In genomic region chr2:164920430-164920829, GRCh38 we compare ENCODE assay signal across 11 cellular contexts. TPM values are rescaled to one million over a fixed set of nuclear protein-coding genes. Genes with fewer than 3 reads are reported as not detected.
A peak's percentile ranks its signal among the peaks of the same experiment; 100 is the strongest.
DNase-seq lines count a peak whose midpoint lies in the region; ATAC-seq and TF ChIP-seq lines count a peak whose summit lies in the region.
"Had no signal": no experiment of that assay in that cellular context is flagged by ENCODE, and none has a peak within 500 bp of the region (broad histone marks: within the 10 kb centered on the region; RNA-seq: fewer than 3 reads in every experiment).

No MANE protein-coding gene starts in this region.

- peak; percentile 52 for TF ChIP-seq POLR2A in right lobe of liver (IDR thresholded peaks at IDR 0.05)
- TF ChIP-seq POLR2A in ovary (IDR thresholded peaks at IDR 0.05): no peak
- no peak for TF ChIP-seq POLR2A in prostate gland (IDR thresholded peaks at IDR 0.05)

- intact Hi-C loops in right lobe of liver (cut with DNase I): no loop called here
- intact Hi-C loops in ovary (cut with DNase I): no loop called here
- intact Hi-C loops in prostate gland (cut with DNase I): no loop called here

- no peaks in the 10 kb centered on the region for H3K36me3 ChIP-seq in Karpas-422 (ENCODE audit: insufficient read depth, low read length)
- no peaks in the 10 kb centered on the region for H3K36me3 ChIP-seq in adipocyte (ENCODE audit: control insufficient read depth, insufficient read depth, low read length, severe bottlenecking)
- H3K36me3 ChIP-seq in right lobe of liver: no peaks in the 10 kb centered on the region
- H3K36me3 ChIP-seq in ovary: no peaks in the 10 kb centered on the region
- H3K36me3 ChIP-seq in prostate gland: no peaks in the 10 kb centered on the region
- H3K36me3 ChIP-seq: colonic mucosa had no signal

- H3K4me3 ChIP-seq in Karpas-422 (ENCODE audit: low read length) (no peak overlapping the region), adipocyte (ENCODE audit: low read length) (peak overlapping the region; percentile 77), right lobe of liver (peak overlapping the region in 1 of 3 donors; percentile 9), ovary (no peak overlapping the region), prostate gland (no peak overlapping the region)
- H3K4me3 ChIP-seq: colonic mucosa had no signal

- peak; percentile 19 for DNase-seq in CD1c-positive myeloid dendritic cell (ENCODE audit: extremely low spot score)
- DNase-seq in Karpas-422: no peak
- DNase-seq in adipocyte (ENCODE audit: low read depth): peak; percentile 90
- DNase-seq in right lobe of liver: no peak
- no peak for DNase-seq in superior temporal gyrus (ENCODE audit: extremely low spot score)
- no peak for DNase-seq in ovary
- no peak for DNase-seq in prostate gland (ENCODE audit: low spot score)
- DNase-seq: colonic mucosa; stimulated activated CD4-positive, alpha-beta T cell treated with anti-CD3 and anti-CD28 coated beads, Interleukin-1b, Interleukin-23, amount 100 ng/mL, for 48 hours had no signal

- H3K4me1 ChIP-seq in Karpas-422 (ENCODE audit: low read length) (no peaks in the 10 kb centered on the region), adipocyte (ENCODE audit: control insufficient read depth, insufficient read depth, low read length) (peaks cover 13% of the 10 kb centered on the region), right lobe of liver (peaks cover 0 to 12% (median 0%) of the 10 kb centered on the region in 4 donors), ovary (ENCODE audit: insufficient read depth) (no peaks in the 10 kb centered on the region), prostate gland (replicated peaks) (no peaks in the 10 kb centered on the region)
- H3K4me1 ChIP-seq: colonic mucosa had no signal

- H4K20me1 ChIP-seq in Karpas-422 (ENCODE audit: insufficient read depth, low read depth, low read length): no peaks in the 10 kb centered on the region

- WGBS in right lobe of liver (ENCODE audit: insufficient coverage, low coverage, low lambda C conversion rate, missing lambda C conversion rate): 9% methylated on average over 4 of the region's 4 CpGs
- WGBS in ovary, 3 donors: 56 to 74% (median 59%) methylated on average over 4 of the region's 4 CpGs
- WGBS in prostate gland: 77% methylated on average over 4 of the region's 4 CpGs

- H3K27me3 ChIP-seq in Karpas-422 (ENCODE audit: low read length) (no peaks in the 10 kb centered on the region), adipocyte (replicated peaks; ENCODE audit: control insufficient read depth, insufficient read depth, low read length) (no peaks in the 10 kb centered on the region), right lobe of liver (no peaks in the 10 kb centered on the region), ovary (no peaks in the 10 kb centered on the region), prostate gland (replicated peaks; ENCODE audit: insufficient read depth) (no peaks in the 10 kb centered on the region)
- H3K27me3 ChIP-seq: colonic mucosa had no signal

- H3K9me2 ChIP-seq in Karpas-422 (replicated peaks; ENCODE audit: insufficient read depth, low read length): no peaks in the 10 kb centered on the region

- H3K9me3 ChIP-seq in Karpas-422 (ENCODE audit: low read length): no peaks in the 10 kb centered on the region
- no peaks in the 10 kb centered on the region for H3K9me3 ChIP-seq in adipocyte (ENCODE audit: control insufficient read depth, low read length)
- no peaks in the 10 kb centered on the region for H3K9me3 ChIP-seq in right lobe of liver
- no peaks in the 10 kb centered on the region for H3K9me3 ChIP-seq in ovary
- no peaks in the 10 kb centered on the region for H3K9me3 ChIP-seq in prostate gland
- H3K9me3 ChIP-seq: colonic mucosa had no signal

- peak; percentile 92 to 98 (median 92) for ATAC-seq in right lobe of liver
- ATAC-seq in HG02852 (IDR thresholded peaks at IDR 0.05; ENCODE audit: unreplicated experiment): no peak
- ATAC-seq: activated CD4-positive, CD25-positive, alpha-beta regulatory T cell treated with anti-CD3 and anti-CD28 coated beads, Interleukin-2, amount 50 U/mL, for 24 hours had no signal

- no peak for TF ChIP-seq CTCF in right lobe of liver (IDR thresholded peaks at IDR 0.05)
- TF ChIP-seq CTCF in ovary (IDR thresholded peaks at IDR 0.05): no peak
- TF ChIP-seq CTCF in prostate gland (IDR thresholded peaks at IDR 0.05): no peak

- H2AFZ ChIP-seq in Karpas-422 (ENCODE audit: low read length): 0 out of 2 replicates have a peak overlapping the region, but pooled peaks have one; percentile 18

- no peak overlapping the region for H3K4me2 ChIP-seq in Karpas-422 (ENCODE audit: low read depth, low read length, poor library complexity, severe bottlenecking)

- H3K9ac ChIP-seq in Karpas-422 (ENCODE audit: low read length) (no peak overlapping the region), adipocyte (ENCODE audit: low read length) (peak overlapping the region; percentile 71)

- TF ChIP-seq EP300 in ovary (IDR thresholded peaks at IDR 0.05): no peak

- no peaks in the 10 kb centered on the region for H3K79me2 ChIP-seq in Karpas-422 (ENCODE audit: low read length)

- H3K27ac ChIP-seq in Karpas-422 (ENCODE audit: low read length): no peak overlapping the region
- peak overlapping the region in 2 of 3 donors; percentile 31 to 72 for H3K27ac ChIP-seq in right lobe of liver
- no peak overlapping the region for H3K27ac ChIP-seq in ovary
- no peak overlapping the region for H3K27ac ChIP-seq in prostate gland
- H3K27ac ChIP-seq: colonic mucosa had no signal

RNA-seq across cellular contexts. Expression of gene SLC38A11, which starts 34.9 kb away (rescaled TPM):
- not detected in 2 replicates for total RNA-seq in Karpas-422 (2014; rRNA removed; shearing (Covaris generic); ENCODE audit: low replicate concordance)
- total RNA-seq in right lobe of liver (1 to 10 TPM in 5 of 6 experiments, under 1 TPM in 1; 0.58 to 3.6 (median 2.1) TPM), ovary (1 to 10 TPM in 2 of 7 donors, under 1 TPM in 2, not detected in 3; 0.20 to 2.3 (median 0.96) TPM), prostate gland (1 to 10 TPM; 2.8 to 3.0 TPM)
- polyA plus RNA-seq in ovary: 1 to 10 TPM in 1 of 2 donors, under 1 TPM in 1; 0.19 to 3.0 TPM

Comparison
In these comparisons a context has a peak if more than half of its experiments do, and no peak if none do; other contexts are left out.
1. DNase-seq: peak in CD1c-positive myeloid dendritic cell (single experiment) and adipocyte (single experiment); none in Karpas-422 (single experiment), right lobe of liver (0 of 3), superior temporal gyrus (single experiment), ovary (0 of 5) and prostate gland (single experiment).
2. H3K27ac ChIP-seq: peak in right lobe of liver (2 of 3); none in Karpas-422 (single experiment), ovary (0 of 2) and prostate gland (0 of 2).